6 cellular contexts compared by ENCODE assay signal in genomic region chr19:6393982-6394412, GRCh38. TPM values are rescaled to one million over a fixed set of nuclear protein-coding genes. Genes with fewer than 3 reads are reported as not detected.
DNase-seq lines count a peak whose midpoint lies in the region; ATAC-seq, FAIRE-seq and TF ChIP-seq lines count a peak whose summit lies in the region.

No MANE protein-coding gene starts in this region.

- H3K36me3 ChIP-seq in heart left ventricle (peaks cover 0 to 29% (median 21%) of the 10 kb centered on the region in 9 donors), skeletal muscle tissue (ENCODE audit: control insufficient read depth in 3 of 3, insufficient read depth in 3 of 3, low read length in 3 of 3) (peaks cover 7 to 10% (median 9%) of the 10 kb centered on the region in 3 donors)

- H3K9me3 ChIP-seq in heart left ventricle (no peaks in the 10 kb centered on the region), skeletal muscle tissue (ENCODE audit: control insufficient read depth in 3 of 3, low read length in 3 of 3) (no peaks in the 10 kb centered on the region)

- H3K27me3 ChIP-seq in heart left ventricle (no peaks in the 10 kb centered on the region), skeletal muscle tissue (ENCODE audit: control insufficient read depth in 3 of 3, insufficient read depth in 3 of 3, low read length in 3 of 3) (no peaks in the 10 kb centered on the region)

- peak in 1 of 5 donors; percentile 84 for DNase-seq in heart left ventricle
- no peak for DNase-seq in Right ventricle myocardium inferior (ENCODE audit: missing footprints)
- no peak for DNase-seq in cardiac fibroblast (ENCODE audit: low read depth in 2 of 2)
- DNase-seq in NCI-H345 (lab: John Stamatoyannopoulos, UW) = no peak
- no peak for DNase-seq in HTR-8/SVneo (ENCODE audit: insufficient read length, low spot score)

- H3K27ac ChIP-seq in heart left ventricle = peak overlapping the region; percentile 87 to 98 (median 94)
- peak overlapping the region; percentile 91 for H3K27ac ChIP-seq in skeletal muscle tissue (ENCODE audit: low read depth, low read length)

- no peak for ATAC-seq in heart left ventricle
- ATAC-seq in Right ventricle myocardium inferior = no peak

- peaks cover 0 to 17% (median 10%) of the 10 kb centered on the region in 12 donors for H3K4me1 ChIP-seq in heart left ventricle
- H3K4me1 ChIP-seq in skeletal muscle tissue (ENCODE audit: control insufficient read depth in 3 of 3, insufficient read depth in 3 of 3, low read length in 3 of 3) = peaks cover 14 to 15% (median 15%) of the 10 kb centered on the region in 3 donors

- WGBS in heart left ventricle, 4 donors = 25 to 40% (median 26%) methylated on average over 9 to 14 of the region's 14 CpGs

- TF ChIP-seq POLR2A in heart left ventricle (IDR thresholded peaks at IDR 0.05) = no peak

- H3K4me3 ChIP-seq in heart left ventricle (peak overlapping the region; percentile 60 to 99 (median 81)), cardiac fibroblast (replicated peaks in 1 of 2; ENCODE audit: low read depth in 2 of 2, low read length in 2 of 2) (peak overlapping the region; percentile 86 to 90), skeletal muscle tissue (ENCODE audit: low read length in 3 of 3) (peak overlapping the region; percentile 88 to 94 (median 93))

- no peak for TF ChIP-seq CTCF in heart left ventricle (IDR thresholded peaks at IDR 0.05)
- TF ChIP-seq CTCF in cardiac fibroblast (IDR thresholded peaks at IDR 0.05; ENCODE audit: low read depth, low read length) = no peak

- peak overlapping the region; percentile 87 to 94 (median 88) for H3K9ac ChIP-seq in skeletal muscle tissue (ENCODE audit: low read depth in 1 of 3, low read length in 3 of 3)

- FAIRE-seq in HTR-8/SVneo (lab: Jason Lieb, UNC) = no peak

- intact Hi-C loops in heart left ventricle (cut with DNase I) (loop anchor here in 6 of 10 donors (1.0 to 5.0 kb wide), 6 partner anchors 21 to 1927 kb away; partner anchors contain the start of genes ALKBH7 (in 2 of the 6), CLPP (in 1 of the 6) and KHSRP (in 1 of the 6)), Right ventricle myocardium inferior (cut with DNase I) (loop anchor here (1.0 to 2.0 kb wide), 2 partner anchors 21 to 33 kb away; partner anchors contain the start of genes ALKBH7 and CLPP)

RNA-seq across cellular contexts. Expression of gene GTF2F1, which starts 1.0 kb away (rescaled TPM):
- total RNA-seq in heart left ventricle = 10 to 100 TPM; 20.8 to 41.8 (median 29.8) TPM
- polyA plus RNA-seq in heart left ventricle = 10 to 100 TPM; 26.9 to 58.2 TPM
- 29.6 TPM for total RNA-seq in Right ventricle myocardium inferior
- 36.5 TPM for total RNA-seq in skeletal muscle tissue

RNA-seq across cellular contexts. Expression of gene PSPN, which starts 18.3 kb away (rescaled TPM):
- total RNA-seq in heart left ventricle (1 to 10 TPM in 2 of 9 donors, under 1 TPM in 7; 0.24 to 1.3 (median 0.86) TPM), Right ventricle myocardium inferior (1.1 TPM), skeletal muscle tissue (1.0 TPM)
- polyA plus RNA-seq in heart left ventricle = 1 to 10 TPM in 1 of 2 donors, under 1 TPM in 1; 0.53 to 1.4 TPM

RNA-seq across cellular contexts. Expression of gene ALKBH7, which starts 21.4 kb away (rescaled TPM):
- 100 to 1,000 TPM in 8 of 9 donors, 10 to 100 TPM in 1; 92.4 to 214 (median 148) TPM for total RNA-seq in heart left ventricle
- polyA plus RNA-seq in heart left ventricle = 100 to 1,000 TPM; 123 to 139 TPM
- 134 TPM for total RNA-seq in Right ventricle myocardium inferior
- 75.2 TPM for total RNA-seq in skeletal muscle tissue

RNA-seq across cellular contexts. Expression of gene KHSRP, which starts 30.6 kb away (rescaled TPM):
- total RNA-seq in heart left ventricle (100 to 1,000 TPM in 2 of 9 donors, 10 to 100 TPM in 7; 58.2 to 122 (median 89.3) TPM), Right ventricle myocardium inferior (87.9 TPM), skeletal muscle tissue (65.2 TPM)
- 100 to 1,000 TPM in 1 of 2 donors, 10 to 100 TPM in 1; 53.9 to 118 TPM for polyA plus RNA-seq in heart left ventricle

RNA-seq across cellular contexts. Expression of gene CLPP, which starts 32.7 kb away (rescaled TPM):
- total RNA-seq in heart left ventricle (100 to 1,000 TPM in 2 of 9 donors, 10 to 100 TPM in 7; 57.7 to 147 (median 73.0) TPM), Right ventricle myocardium inferior (80.3 TPM), skeletal muscle tissue (29.7 TPM)
- 100 to 1,000 TPM in 1 of 2 donors, 10 to 100 TPM in 1; 66.7 to 127 TPM for polyA plus RNA-seq in heart left ventricle
